27 cellular contexts compared by ENCODE assay signal in the genomic region with DNA sequence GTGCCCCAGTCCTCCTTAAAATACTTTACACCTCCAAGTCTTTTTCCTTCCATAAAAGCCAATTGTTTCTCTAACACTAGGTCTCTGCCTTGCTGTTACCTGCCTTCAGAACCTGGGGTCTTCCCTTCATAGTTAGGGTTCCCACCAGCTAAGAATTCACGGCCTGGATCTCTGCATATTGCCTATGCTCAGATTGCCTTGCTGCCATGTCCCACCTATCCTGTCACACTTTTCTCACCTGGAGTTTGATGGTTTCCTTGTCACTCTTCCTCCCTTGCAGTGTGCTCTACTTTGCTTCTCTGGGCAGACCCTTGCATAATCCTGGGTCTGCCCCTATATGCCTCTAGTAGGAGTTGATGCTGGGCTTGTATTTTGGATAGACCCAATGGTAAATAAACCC. TPM values are rescaled to one million over a fixed set of nuclear protein-coding genes. Genes with fewer than 3 reads are reported as not detected.
A peak's percentile ranks its signal among the peaks of the same experiment; 100 is the strongest.
DNase-seq lines count a peak whose midpoint lies in the region; ATAC-seq, FAIRE-seq and TF ChIP-seq lines count a peak whose summit lies in the region.
"Had no signal": no experiment of that assay in that cellular context is flagged by ENCODE, and none has a peak within 500 bp of the region (broad histone marks: within the 10 kb centered on the region; RNA-seq: fewer than 3 reads in every experiment).

No MANE protein-coding gene starts in this region.

- peak overlapping the region; percentile 92 for H4K91ac ChIP-seq in H1 (replicated peaks; ENCODE audit: insufficient read length, low read length)

- H2BK12ac ChIP-seq in H1 (ENCODE audit: low read depth, low read length): peak overlapping the region; percentile 22; the same call in 1 of the 2 replicates

- no peak overlapping the region; the same call in 2 of the 3 replicates for H3K4me3 Mint-ChIP-seq in GM23338
- no peak overlapping the region for H3K4me3 Mint-ChIP-seq in activated CD8-positive, alpha-beta T cell treated with anti-CD3 and anti-CD28 coated beads for 36 hours
- H3K4me3 Mint-ChIP-seq: CD14-positive monocyte; CD4-positive, alpha-beta T cell; CD8-positive, alpha-beta memory T cell; HFFc6 had no signal

- H4K20me1 ChIP-seq in GM23338 (replicated peaks; ENCODE audit: insufficient read depth) (no peaks in the 10 kb centered on the region), H1 (replicated peaks in 1 of 2; ENCODE audit: control insufficient read depth in 1 of 2, insufficient read depth in 2 of 2, low read length in 2 of 2) (no peaks in the 10 kb centered on the region)
- H4K20me1 ChIP-seq: BLaER1 treated with 17β-estradiol and CSF1 and Interleukin-3, amounts not matched to agents 10 nM and 100 nM had no signal

- peak overlapping the region; percentile 100 for H3K27ac ChIP-seq in GM23338 (ENCODE audit: low read depth)
- H3K27ac ChIP-seq in HUES6 (ENCODE audit: low read depth, low read length): peak overlapping the region; percentile 76
- peak overlapping the region; percentile 45; the same call in 1 of the 2 replicates for H3K27ac ChIP-seq in H1 (ENCODE audit: low read depth, low read length)
- peak overlapping the region; percentile 15 for H3K27ac ChIP-seq in iPS-20b (ENCODE audit: low read length)
- H3K27ac ChIP-seq: 22Rv1; BLaER1 treated with 17β-estradiol and CSF1 and Interleukin-3, amounts not matched to agents 10 nM and 100 nM had no signal

- H3K27me3 ChIP-seq in GM23338 (ENCODE audit: insufficient read depth): no peaks in the 10 kb centered on the region
- no peaks in the 10 kb centered on the region for H3K27me3 ChIP-seq in HUES6 (ENCODE audit: control insufficient read depth, insufficient read depth, low read length)
- peaks cover 0 to 1% (median 0%) of the 10 kb centered on the region in 4 experiments; a peak in 1 of 7 replicates for H3K27me3 ChIP-seq in H1 (replicated peaks in 1 of 4; ENCODE audit: control insufficient read depth in 3 of 4, extremely low read depth in 1 of 4, insufficient read depth in 3 of 4, low read length in 3 of 4)
- no peaks in the 10 kb centered on the region for H3K27me3 ChIP-seq in iPS-20b (ENCODE audit: insufficient read depth, low read length)
- H3K27me3 ChIP-seq: BE2C; BLaER1 treated with 17β-estradiol and CSF1 and Interleukin-3, amounts not matched to agents 10 nM and 100 nM had no signal

- H3K23ac ChIP-seq in H1 (ENCODE audit: insufficient read length): no peak overlapping the region

- peaks cover 19% of the 10 kb centered on the region; the same call in 1 of the 2 replicates for H3K9me3 ChIP-seq in HUES6 (ENCODE audit: control insufficient read depth, insufficient read depth, low read depth, low read length)
- H3K9me3 ChIP-seq in H1 (ENCODE audit: insufficient read depth in 2 of 2, low read depth in 1 of 2, low read length in 1 of 2): no peaks in the 10 kb centered on the region
- no peaks in the 10 kb centered on the region for H3K9me3 ChIP-seq in iPS-20b (ENCODE audit: insufficient read depth, low read depth, low read length)
- H3K9me3 ChIP-seq: BE2C; BLaER1 treated with 17β-estradiol and CSF1 and Interleukin-3, amounts not matched to agents 10 nM and 100 nM; HAP-1 had no signal

- H3K4me3 ChIP-seq in GM23338 (no peak overlapping the region), HUES6 (ENCODE audit: low read depth, low read length) (no peak overlapping the region), H1 (ENCODE audit: extremely low read depth in 1 of 4, insufficient read depth in 2 of 4, low read depth in 3 of 4, low read length in 4 of 4) (no peak overlapping the region), iPS-20b (ENCODE audit: low read length) (no peak overlapping the region)
- H3K4me3 ChIP-seq: BLaER1 treated with 17β-estradiol and CSF1 and Interleukin-3, amounts not matched to agents 10 nM and 100 nM; GM12878; HAP-1 had no signal

- H3K4ac ChIP-seq in H1 (replicated peaks; ENCODE audit: insufficient read length, low read depth, low read length): peak overlapping the region; percentile 91

- H2BK120ac ChIP-seq in H1 (replicated peaks; ENCODE audit: low read depth, low read length): peak overlapping the region; percentile 90

- H3K9ac ChIP-seq in HUES6 (ENCODE audit: low read length): peak overlapping the region; percentile 49
- H3K9ac ChIP-seq in H1 (replicated peaks in 1 of 4; ENCODE audit: extremely low read depth in 1 of 4, low read depth in 3 of 4, low read length in 3 of 4): no peak overlapping the region
- peak overlapping the region; percentile 1; the same call in 1 of the 2 replicates for H3K9ac ChIP-seq in iPS-20b (ENCODE audit: low read depth, low read length)
- H3K9ac ChIP-seq: BLaER1 treated with 17β-estradiol and CSF1 and Interleukin-3, amounts not matched to agents 10 nM and 100 nM had no signal

- H3K27me3 Mint-ChIP-seq in GM23338 (ENCODE audit: insufficient read depth, low read depth, poor library complexity): peaks cover 8% of the 10 kb centered on the region
- H3K27me3 Mint-ChIP-seq in activated CD8-positive, alpha-beta T cell treated with anti-CD3 and anti-CD28 coated beads for 36 hours: no peaks in the 10 kb centered on the region

- CTCF ChIA-PET in H1 (lab: Charles Lee; ENCODE audit: partially characterized antibody): interaction anchor here (1.0 to 3.2 kb wide), 2 partner anchors 14 to 35 kb away, joined by 3 to 12 read pairs; no protein-coding TSS in a partner anchor
- CTCF ChIA-PET in activated CD8-positive, alpha-beta T cell treated with anti-CD3 and anti-CD28 coated beads for 36 hours (lab: Charles Lee): no interaction called here

- no peak for TF ChIP-seq RAD21 in H1 (IDR thresholded peaks at IDR 0.05 in 1 of 2, conservative IDR thresholded peaks at IDR 0.05 in 1 of 2; ENCODE audit: low read depth in 2 of 2, low read length in 2 of 2)

- H3K36me3 ChIP-seq in GM23338 (ENCODE audit: insufficient read depth): no peaks in the 10 kb centered on the region
- peaks cover 8% of the 10 kb centered on the region; the same call in 1 of the 2 replicates for H3K36me3 ChIP-seq in HUES6 (ENCODE audit: control insufficient read depth, insufficient read depth, low read length)
- H3K36me3 ChIP-seq in H1 (ENCODE audit: control insufficient read depth in 2 of 4, insufficient read depth in 4 of 4, low read length in 3 of 4): peaks cover 0 to 6% (median 0%) of the 10 kb centered on the region in 4 experiments; a peak in 1 of 8 replicates
- peaks cover 4% of the 10 kb centered on the region; the same call in 1 of the 2 replicates for H3K36me3 ChIP-seq in iPS-20b (ENCODE audit: insufficient read depth, low read depth, low read length)
- H3K36me3 ChIP-seq: BE2C; BLaER1 treated with 17β-estradiol and CSF1 and Interleukin-3, amounts not matched to agents 10 nM and 100 nM; HAP-1 had no signal

- H3K9me3 Mint-ChIP-seq in GM23338: peaks cover 3% of the 10 kb centered on the region; the same call in 2 of the 3 replicates
- H3K9me3 Mint-ChIP-seq in activated CD8-positive, alpha-beta T cell treated with anti-CD3 and anti-CD28 coated beads for 36 hours: no peaks in the 10 kb centered on the region
- H3K9me3 Mint-ChIP-seq: CD4-positive, alpha-beta T cell; CD8-positive, alpha-beta memory T cell; HFFc6 had no signal

- ATAC-seq in GM23338: no peak
- ATAC-seq in activated CD8-positive, alpha-beta T cell treated with anti-CD3 and anti-CD28 coated beads for 36 hours: no peak
- no peak for ATAC-seq in stimulated activated naive CD8-positive, alpha-beta T cell treated with anti-CD3 and anti-CD28 coated beads, Interleukin-15, Interleukin-2, amounts not matched to agents 100 U/mL and 50 U/mL, for 24 hours
- ATAC-seq: GM12878 had no signal

- peak overlapping the region; percentile 94 for H3K27ac Mint-ChIP-seq in GM23338
- H3K27ac Mint-ChIP-seq in activated CD8-positive, alpha-beta T cell treated with anti-CD3 and anti-CD28 coated beads for 36 hours: no peak overlapping the region
- H3K27ac Mint-ChIP-seq: CD14-positive monocyte; CD4-positive, alpha-beta T cell; HFFc6 had no signal

- 76% methylated on average over 1 of the region's 1 CpG; no CpG with 5 or more reads in 1 of the 2 experiments for WGBS in H1 (ENCODE audit: extremely low coverage in 1 of 2, insufficient coverage in 1 of 2, insufficient read length in 1 of 2, insufficient replicate concordance in 2 of 2, low coverage in 1 of 2, low lambda C conversion rate in 2 of 2, missing lambda C conversion rate in 1 of 2), 2 experiments

- peak overlapping the region; percentile 78 for H4K5ac ChIP-seq in H1 (ENCODE audit: insufficient read length, low read depth, low read length)

- POLR2A ChIA-PET in H1 (lab: Charles Lee; ENCODE audit: partially characterized antibody): interaction anchor here (1.2 to 8.2 kb wide), 8 partner anchors 9 to 495 kb away, joined by 4 to 68 read pairs (median 12); partner anchors contain the start of gene YTHDC1
- POLR2A ChIA-PET in activated CD8-positive, alpha-beta T cell treated with anti-CD3 and anti-CD28 coated beads for 36 hours (lab: Charles Lee): no interaction called here

- DNase-seq in GM23338 (ENCODE audit: low spot score) (no peak), H1 (ENCODE audit: low read depth in 1 of 2, low spot score in 2 of 2) (no peak), kidney tubule cell (ENCODE audit: low spot score) (no peak)
- DNase-seq in stimulated activated CD4-positive, alpha-beta T cell treated with anti-CD3 and anti-CD28 coated beads, Interleukin-2, amount 100 ng/mL, for 48 hours: no peak
- no peak for DNase-seq in activated CD8-positive, alpha-beta T cell treated with anti-CD3 and anti-CD28 coated beads for 36 hours
- no peak for DNase-seq in stimulated activated naive CD8-positive, alpha-beta T cell treated with anti-CD3 and anti-CD28 coated beads, Interleukin-15, Interleukin-2, amounts not matched to agents 100 U/mL and 50 U/mL, for 24 hours
- DNase-seq: ACHN; AML-193; BE2C; CD4-positive, alpha-beta T cell; CD8-positive, alpha-beta memory T cell; DMS 273 treated with DMSO at 0.1 percent for 48 hours; DMS79; EL; GDM1; HFFc6 had no signal

- TF ChIP-seq CTCF in GM23338 (conservative IDR thresholded peaks at IDR 0.05; ENCODE audit: low read depth in 2 of 2): no peak
- no peak for TF ChIP-seq CTCF in H1 (IDR thresholded peaks at IDR 0.05; ENCODE audit: control extremely low read depth in 1 of 3, insufficient read depth in 1 of 3, low read depth in 1 of 3, low read length in 3 of 3)
- TF ChIP-seq CTCF in activated CD8-positive, alpha-beta T cell treated with anti-CD3 and anti-CD28 coated beads for 36 hours (IDR thresholded peaks at IDR 0.05): no peak

- TF ChIP-seq EP300 in H1 (IDR thresholded peaks at IDR 0.05; ENCODE audit: borderline replicate concordance in 1 of 2, low read depth in 2 of 2, low read length in 2 of 2): no peak

- H3K18ac ChIP-seq in H1 (ENCODE audit: extremely low read depth, low read length): peak overlapping the region; percentile 63; the same call in 1 of the 2 replicates

- no peak overlapping the region for H4K8ac ChIP-seq in H1 (ENCODE audit: extremely low read depth, insufficient read depth, low read length)

- no peaks in the 10 kb centered on the region for H3K9me2 ChIP-seq in GM23338 (ENCODE audit: insufficient read depth)

- no peak overlapping the region for H3K56ac ChIP-seq in H1 (replicated peaks; ENCODE audit: insufficient read length, low read depth, low read length)

- peaks cover 57% of the 10 kb centered on the region for H3K4me1 Mint-ChIP-seq in GM23338
- H3K4me1 Mint-ChIP-seq in activated CD8-positive, alpha-beta T cell treated with anti-CD3 and anti-CD28 coated beads for 36 hours (ENCODE audit: low read depth): peaks cover 2% of the 10 kb centered on the region
- H3K4me1 Mint-ChIP-seq: CD14-positive monocyte; CD8-positive, alpha-beta memory T cell had no signal

- peak overlapping the region; percentile 50 for H3K14ac ChIP-seq in H1 (ENCODE audit: insufficient read length)

- H2AFZ ChIP-seq in GM23338: no peak overlapping the region
- no peak overlapping the region for H2AFZ ChIP-seq in H1 (ENCODE audit: low read length)

- H2AK5ac ChIP-seq in H1 (ENCODE audit: low read depth, low read length): 0 out of 2 replicates have a peak overlapping the region, but pooled peaks have one; percentile 32

- no peak for FAIRE-seq in H1 (lab: Jason Lieb, UNC)
- FAIRE-seq: A204.1, D721Med, GM12878, GM19239 had no signal

- H3K4me1 ChIP-seq in GM23338 (ENCODE audit: insufficient read depth) (peaks cover 37% of the 10 kb centered on the region), HUES6 (ENCODE audit: control insufficient read depth, insufficient read depth, low read length) (peaks cover 36% of the 10 kb centered on the region), H1 (replicated peaks in 1 of 4; ENCODE audit: control insufficient read depth in 3 of 4, insufficient read depth in 4 of 4, low read length in 3 of 4) (peaks cover 2 to 16% (median 9%) of the 10 kb centered on the region in 4 experiments; a peak in 5 of 7 replicates), iPS-20b (ENCODE audit: insufficient read depth, low read length) (peaks cover 18% of the 10 kb centered on the region; the same call in 1 of the 2 replicates)
- H3K4me1 ChIP-seq: BE2C; BLaER1 treated with 17β-estradiol and CSF1 and Interleukin-3, amounts not matched to agents 10 nM and 100 nM had no signal

- H2BK5ac ChIP-seq in H1 (ENCODE audit: low read depth, low read length): peak overlapping the region; percentile 71; the same call in 1 of the 2 replicates

- intact Hi-C loops in activated CD8-positive, alpha-beta T cell treated with anti-CD3 and anti-CD28 coated beads for 36 hours (cut with micrococcal nuclease): no loop called here

- H2BK20ac ChIP-seq in H1 (ENCODE audit: low read length): 0 out of 2 replicates have a peak overlapping the region, but pooled peaks have one; percentile 35

- peaks cover 36% of the 10 kb centered on the region for H3K36me3 Mint-ChIP-seq in GM23338 (ENCODE audit: low read depth)
- H3K36me3 Mint-ChIP-seq in activated CD8-positive, alpha-beta T cell treated with anti-CD3 and anti-CD28 coated beads for 36 hours (ENCODE audit: low read depth): no peaks in the 10 kb centered on the region
- H3K36me3 Mint-ChIP-seq: CD14-positive monocyte had no signal

- H3K79me2 ChIP-seq in GM23338 (replicated peaks; ENCODE audit: insufficient read depth) (no peaks in the 10 kb centered on the region), H1 (ENCODE audit: control insufficient read depth in 1 of 2, insufficient read depth in 2 of 2, low read length in 2 of 2) (no peaks in the 10 kb centered on the region; a peak in 1 of 4 replicates)

- no peaks in the 10 kb centered on the region for H3K23me2 ChIP-seq in H1 (ENCODE audit: low read depth, low read length)

- H3K4me2 ChIP-seq in GM23338: no peak overlapping the region
- H3K4me2 ChIP-seq in H1 (ENCODE audit: insufficient read depth in 1 of 2, low read depth in 2 of 2, low read length in 2 of 2): peak overlapping the region in 1 of 2 experiments; percentile 20; a peak in 1 of 4 replicates
- H3K4me2 ChIP-seq: BLaER1 treated with 17β-estradiol and CSF1 and Interleukin-3, amounts not matched to agents 10 nM and 100 nM had no signal

- peaks cover 12% of the 10 kb centered on the region; the same call in 1 of the 2 replicates for H3F3A ChIP-seq in GM23338 (replicated peaks; ENCODE audit: low read depth)

- H2BK15ac ChIP-seq in H1 (ENCODE audit: low read length): no peak overlapping the region

- peak; percentile 37 to 48; a peak in 2 of 3 replicates for TF ChIP-seq POLR2A in H1 (IDR thresholded peaks at IDR 0.05; ENCODE audit: control extremely low read depth in 1 of 2, low read depth in 2 of 2, low read length in 2 of 2)

- no peaks in the 10 kb centered on the region for H3K79me1 ChIP-seq in H1 (ENCODE audit: low read depth, low read length)

RNA-seq across cellular contexts. Expression of gene TMPRSS11E, which starts 36.6 kb away (rescaled TPM):
- 1.4 TPM in 2 replicates for total RNA-seq in GM23338 (2014; rRNA removed; shearing (Covaris generic))
- polyA plus RNA-seq in GM23338 (2016; fragmentation: Nextera tagmentation; extraction: Ambion mirVana): 0.43 and 0.44 TPM in 2 replicates
- 0.71 and 0.96 TPM in 2 replicates for total RNA-seq in H1 (2021; fragmentation: NEBNext Ultra II Directional; extraction: Animal tissue kit (Norgen Biotek cat#: 25700))
- 0.25 and 0.38 TPM in 2 replicates for polyA plus RNA-seq in H1 (2011; rRNA removed)
- 0.54 TPM for polyA plus RNA-seq in H1 (2011; cell fraction: cytosol; rRNA removed)
- 0.29 TPM for polyA plus RNA-seq in H1 (2011; cell fraction: nucleus; rRNA removed)
- polyA plus RNA-seq in H1 (2012, experiment 1 of 2): 0.28 to 0.79 TPM (median 0.46 TPM) in 4 replicates
- polyA plus RNA-seq in H1 (2012, experiment 2 of 2): not detected
- 1.8 TPM for polyA plus RNA-seq in H1 (2013, experiment 1 of 2)
- polyA plus RNA-seq in H1 (2013, experiment 2 of 2): 1.7 TPM
- 0.85 and 1.2 TPM in 2 replicates for polyA minus RNA-seq in H1 (2011; rRNA and poly(A)+ RNA removed)
- 1.2 TPM for polyA minus RNA-seq in H1 (2011; cell fraction: cytosol; rRNA and poly(A)+ RNA removed)
- polyA minus RNA-seq in H1 (2011; cell fraction: nucleus; rRNA and poly(A)+ RNA removed): 1.2 TPM
- under 1 TPM in 1 of 2 experiments, not detected in 1; 0.11 TPM for total RNA-seq in activated CD8-positive, alpha-beta T cell treated with anti-CD3 and anti-CD28 coated beads for 36 hours
- total RNA-seq: CD4-positive, alpha-beta T cell; GM12878; H4; HFFc6 had no signal
- polyA plus RNA-seq: CD14-positive monocyte; CD8-positive, alpha-beta memory T cell; GM12878 had no signal

Comparison
In these comparisons a context has a peak if more than half of its experiments do, and no peak if none do; other contexts are left out.
1. H3K27ac ChIP-seq: peak in every context shown above with its lines; median percentile 100 in GM23338; 76 in HUES6; 45 in H1; 15 in iPS-20b.
2. H3K9ac ChIP-seq: peak in HUES6 (single experiment) and iPS-20b (single experiment); none in H1 (0 of 4).